In genomic region chr1:18141661-18142060, GRCh38 we compare ENCODE assay signal across 27 cellular contexts.
"Had no signal": no experiment of that assay in that cellular context is flagged by ENCODE, and none has a peak within 500 bp of the region (broad histone marks: within the 10 kb centered on the region; RNA-seq: fewer than 3 reads in every experiment).

No MANE protein-coding gene starts in this region.

- H3K36me3 Mint-ChIP-seq: stimulated activated effector memory CD8-positive, alpha-beta T cell treated with anti-CD3 and anti-CD28 coated beads, Interleukin-12 subunit alpha, Interleukin-12 subunit beta, amount 100 ng/mL, for 72 hours; stimulated activated memory B cell treated with anti-CD40 and anti-IgM and Interleukin-4, amounts not matched to agents 10 μg/mL and 1 μg/mL and 100 μg/mL, for 72 hours; stimulated activated naive B cell treated with anti-CD40 and anti-IgM and Interleukin-4, amounts not matched to agents 10 μg/mL and 1 μg/mL and 100 μg/mL, for 72 hours; type B pancreatic cell had no signal

- ATAC-seq: stimulated activated effector memory CD8-positive, alpha-beta T cell treated with anti-CD3 and anti-CD28 coated beads, Interleukin-12 subunit alpha, Interleukin-12 subunit beta, amount 100 ng/mL, for 72 hours; stimulated activated memory B cell treated with anti-CD40 and anti-IgM and Interleukin-4, amounts not matched to agents 10 μg/mL and 1 μg/mL and 100 μg/mL, for 72 hours; stimulated activated naive B cell treated with anti-CD40 and anti-IgM and Interleukin-4, amounts not matched to agents 10 μg/mL and 1 μg/mL and 100 μg/mL, for 72 hours; stimulated activated naive CD8-positive, alpha-beta T cell treated with anti-CD3 and anti-CD28 coated beads, Interleukin-15, amount 100 ng/mL, for 72 hours; stimulated activated naive CD8-positive, alpha-beta T cell treated with anti-CD3 and anti-CD28 coated beads, Interleukin-15, Interleukin-2, amounts not matched to agents 100 U/mL and 50 U/mL, for 24 hours; upper lobe of right lung had no signal

- H3K27ac ChIP-seq: stomach, suprapubic skin, testis, thoracic aorta, thyroid gland, tibial artery, tibial nerve, transverse colon, upper lobe of left lung, upper lobe of right lung, uterus, vagina had no signal

- H3K4me1 ChIP-seq: stomach, suprapubic skin, testis, thyroid gland, tibial artery, tibial nerve, upper lobe of left lung, upper lobe of right lung, uterus, vagina had no signal

- H3K36me3 ChIP-seq: stomach, suprapubic skin, thoracic aorta, thyroid gland, tibial artery, tibial nerve, transverse colon, upper lobe of left lung, upper lobe of right lung, uterus, vagina had no signal

- DNase-seq: stimulated activated CD4-positive, alpha-beta T cell treated with anti-CD3 and anti-CD28 coated beads, Interleukin-2, amount 100 ng/mL, for 48 hours; stimulated activated CD4-positive, alpha-beta T cell treated with anti-CD3 and anti-CD28 coated beads, Interleukin-4, amount 100 ng/mL, for 1 hour; stimulated activated CD4-positive, alpha-beta T cell treated with anti-CD3 and anti-CD28 coated beads, Interleukin-4, amount 100 ng/mL, for 24 hours; stimulated activated CD4-positive, alpha-beta T cell treated with anti-CD3 and anti-CD28 coated beads, Interleukin-4, amount 100 ng/mL, for 4 hours; stimulated activated CD8-positive, alpha-beta memory T cell treated with anti-CD3 and anti-CD28 coated beads, Interleukin-4, amount 100 ng/mL, for 48 hours; stimulated activated naive B cell treated with anti-CD40 and anti-IgM and Interleukin-4, amounts not matched to agents 10 μg/mL and 1 μg/mL and 100 μg/mL, for 72 hours; stimulated activated naive CD4-positive, alpha-beta T cell; stimulated activated naive CD4-positive, alpha-beta T cell treated with Interleukin-2 at 50 U/mL for 16 hours; stimulated activated naive CD8-positive, alpha-beta T cell treated with anti-CD3 and anti-CD28 coated beads, Interleukin-15, amount 100 ng/mL, for 72 hours; stimulated activated naive CD8-positive, alpha-beta T cell treated with anti-CD3 and anti-CD28 coated beads, Interleukin-15, Interleukin-2, amounts not matched to agents 100 U/mL and 50 U/mL, for 24 hours; stomach; testis; thyroid gland; tibial artery; transverse colon; trophoblast cell; upper lobe of left lung; upper lobe of right lung; uterus had no signal

- H3K9me3 Mint-ChIP-seq: stimulated activated effector memory CD8-positive, alpha-beta T cell treated with anti-CD3 and anti-CD28 coated beads, Interleukin-12 subunit alpha, Interleukin-12 subunit beta, amount 100 ng/mL, for 72 hours; stimulated activated memory B cell treated with anti-CD40 and anti-IgM and Interleukin-4, amounts not matched to agents 10 μg/mL and 1 μg/mL and 100 μg/mL, for 72 hours; stimulated activated naive CD8-positive, alpha-beta T cell treated with anti-CD3 and anti-CD28 coated beads, Interleukin-15, Interleukin-2, amounts not matched to agents 100 ng/mL and 50 ng/mL, for 24 hours; type B pancreatic cell had no signal

- H3K4me3 ChIP-seq: stomach, suprapubic skin, testis, thoracic aorta, thyroid gland, tibial artery, tibial nerve, transverse colon, upper lobe of left lung, upper lobe of right lung, uterus, vagina had no signal

- H3K9me3 ChIP-seq: stomach, suprapubic skin, testis, thoracic aorta, thyroid gland, tibial artery, tibial nerve, transverse colon, upper lobe of left lung, upper lobe of right lung, uterus, vagina had no signal

- H3K27me3 ChIP-seq: testis, thyroid gland, transverse colon, upper lobe of left lung, uterus, vagina had no signal

- H3K27me3 Mint-ChIP-seq: stimulated activated naive CD8-positive, alpha-beta T cell treated with anti-CD3 and anti-CD28 coated beads, Interleukin-15, Interleukin-2, amounts not matched to agents 100 ng/mL and 50 ng/mL, for 24 hours had no signal

- H3K4me3 Mint-ChIP-seq: stimulated activated effector memory CD8-positive, alpha-beta T cell treated with anti-CD3 and anti-CD28 coated beads, Interleukin-12 subunit alpha, Interleukin-12 subunit beta, amount 100 ng/mL, for 72 hours; stimulated activated memory B cell treated with anti-CD40 and anti-IgM and Interleukin-4, amounts not matched to agents 10 μg/mL and 1 μg/mL and 100 μg/mL, for 72 hours; stimulated activated naive B cell treated with anti-CD40 and anti-IgM and Interleukin-4, amounts not matched to agents 10 μg/mL and 1 μg/mL and 100 μg/mL, for 72 hours; stimulated activated naive CD8-positive, alpha-beta T cell treated with anti-CD3 and anti-CD28 coated beads, Interleukin-15, amount 100 ng/mL, for 72 hours; stimulated activated naive CD8-positive, alpha-beta T cell treated with anti-CD3 and anti-CD28 coated beads, Interleukin-15, Interleukin-2, amounts not matched to agents 100 ng/mL and 50 ng/mL, for 24 hours; type B pancreatic cell had no signal

- H3K27ac Mint-ChIP-seq: stimulated activated effector memory CD8-positive, alpha-beta T cell treated with anti-CD3 and anti-CD28 coated beads, Interleukin-12 subunit alpha, Interleukin-12 subunit beta, amount 100 ng/mL, for 72 hours; stimulated activated memory B cell treated with anti-CD40 and anti-IgM and Interleukin-4, amounts not matched to agents 10 μg/mL and 1 μg/mL and 100 μg/mL, for 72 hours; stimulated activated naive B cell treated with anti-CD40 and anti-IgM and Interleukin-4, amounts not matched to agents 10 μg/mL and 1 μg/mL and 100 μg/mL, for 72 hours; stimulated activated naive CD8-positive, alpha-beta T cell treated with anti-CD3 and anti-CD28 coated beads, Interleukin-15, amount 100 ng/mL, for 72 hours; stimulated activated naive CD8-positive, alpha-beta T cell treated with anti-CD3 and anti-CD28 coated beads, Interleukin-15, Interleukin-2, amounts not matched to agents 100 ng/mL and 50 ng/mL, for 24 hours; type B pancreatic cell had no signal

- H3K4me1 Mint-ChIP-seq: stimulated activated memory B cell treated with anti-CD40 and anti-IgM and Interleukin-4, amounts not matched to agents 10 μg/mL and 1 μg/mL and 100 μg/mL, for 72 hours; stimulated activated naive B cell treated with anti-CD40 and anti-IgM and Interleukin-4, amounts not matched to agents 10 μg/mL and 1 μg/mL and 100 μg/mL, for 72 hours; stimulated activated naive CD8-positive, alpha-beta T cell treated with anti-CD3 and anti-CD28 coated beads, Interleukin-15, amount 100 ng/mL, for 72 hours had no signal
